2 cellular contexts compared by ENCODE assay signal in the genomic region with DNA sequence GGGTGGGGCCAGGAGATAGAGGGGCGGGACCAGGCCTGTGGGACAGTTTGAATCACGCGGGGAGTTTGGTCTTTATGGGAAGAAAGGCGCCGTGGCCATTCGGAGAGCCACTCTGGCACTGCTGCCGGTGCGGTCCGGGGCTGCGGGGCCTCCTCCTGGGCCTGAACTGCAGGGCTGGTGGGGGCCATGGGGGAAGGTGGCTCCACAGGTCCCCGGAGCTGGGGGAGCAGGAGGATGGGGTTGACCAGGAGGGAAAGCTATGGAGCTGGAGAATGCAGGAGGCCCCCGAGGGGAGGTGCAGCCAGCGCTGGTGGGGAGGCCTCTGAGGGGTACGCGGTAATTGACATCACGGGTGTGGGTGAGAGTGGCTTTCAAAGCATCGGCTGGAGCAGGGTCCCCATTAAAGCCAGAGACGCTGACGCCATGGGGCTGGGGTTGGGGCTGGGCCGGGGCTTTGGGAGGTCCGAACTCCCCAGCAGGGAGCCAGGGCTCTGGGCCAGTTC.
TF ChIP-seq lines count a peak whose summit lies in the region.

No MANE protein-coding gene starts in this region.

TF ChIP-seq in GM12878, 131 proteins besides CTCF, POLR2A, EP300 and RAD21:
- TF ChIP-seq BHLHE40 (IDR thresholded peaks at IDR 0.05; ENCODE audit: borderline replicate concordance in 1 of 2, low read depth in 2 of 2, low read length in 1 of 2) (no peak), LARP7 (IDR thresholded peaks at IDR 0.05) (no peak)

TF ChIP-seq in neural cell, 6 proteins besides CTCF, POLR2A, EP300 and RAD21:
- no peak for TF ChIP-seq EZH2 (IDR thresholded peaks at IDR 0.05; ENCODE audit: borderline replicate concordance, insufficient read depth, low read length, poor library complexity, severe bottlenecking)
- no peak for TF ChIP-seq POLR2AphosphoS5 (IDR thresholded peaks at IDR 0.05)
- TF ChIP-seq, protein P1, sequence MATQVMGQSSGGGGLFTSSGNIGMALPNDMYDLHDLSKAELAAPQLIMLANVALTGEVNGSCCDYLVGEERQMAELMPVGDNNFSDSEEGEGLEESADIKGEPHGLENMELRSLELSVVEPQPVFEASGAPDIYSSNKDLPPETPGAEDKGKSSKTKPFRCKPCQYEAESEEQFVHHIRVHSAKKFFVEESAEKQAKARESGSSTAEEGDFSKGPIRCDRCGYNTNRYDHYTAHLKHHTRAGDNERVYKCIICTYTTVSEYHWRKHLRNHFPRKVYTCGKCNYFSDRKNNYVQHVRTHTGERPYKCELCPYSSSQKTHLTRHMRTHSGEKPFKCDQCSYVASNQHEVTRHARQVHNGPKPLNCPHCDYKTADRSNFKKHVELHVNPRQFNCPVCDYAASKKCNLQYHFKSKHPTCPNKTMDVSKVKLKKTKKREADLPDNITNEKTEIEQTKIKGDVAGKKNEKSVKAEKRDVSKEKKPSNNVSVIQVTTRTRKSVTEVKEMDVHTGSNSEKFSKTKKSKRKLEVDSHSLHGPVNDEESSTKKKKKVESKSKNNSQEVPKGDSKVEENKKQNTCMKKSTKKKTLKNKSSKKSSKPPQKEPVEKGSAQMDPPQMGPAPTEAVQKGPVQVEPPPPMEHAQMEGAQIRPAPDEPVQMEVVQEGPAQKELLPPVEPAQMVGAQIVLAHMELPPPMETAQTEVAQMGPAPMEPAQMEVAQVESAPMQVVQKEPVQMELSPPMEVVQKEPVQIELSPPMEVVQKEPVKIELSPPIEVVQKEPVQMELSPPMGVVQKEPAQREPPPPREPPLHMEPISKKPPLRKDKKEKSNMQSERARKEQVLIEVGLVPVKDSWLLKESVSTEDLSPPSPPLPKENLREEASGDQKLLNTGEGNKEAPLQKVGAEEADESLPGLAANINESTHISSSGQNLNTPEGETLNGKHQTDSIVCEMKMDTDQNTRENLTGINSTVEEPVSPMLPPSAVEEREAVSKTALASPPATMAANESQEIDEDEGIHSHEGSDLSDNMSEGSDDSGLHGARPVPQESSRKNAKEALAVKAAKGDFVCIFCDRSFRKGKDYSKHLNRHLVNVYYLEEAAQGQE (IDR thresholded peaks at IDR 0.05; ENCODE audit: borderline replicate concordance): no peak
- TF ChIP-seq TAF1 (IDR thresholded peaks at IDR 0.05; ENCODE audit: low read depth): no peak
- TF ChIP-seq MXI1 (conservative IDR thresholded peaks at IDR 0.05; ENCODE audit: poor library complexity, severe bottlenecking): no peak
- no peak for TF ChIP-seq SMC3 (conservative IDR thresholded peaks at IDR 0.05; ENCODE audit: poor library complexity)
